In the genomic region with DNA sequence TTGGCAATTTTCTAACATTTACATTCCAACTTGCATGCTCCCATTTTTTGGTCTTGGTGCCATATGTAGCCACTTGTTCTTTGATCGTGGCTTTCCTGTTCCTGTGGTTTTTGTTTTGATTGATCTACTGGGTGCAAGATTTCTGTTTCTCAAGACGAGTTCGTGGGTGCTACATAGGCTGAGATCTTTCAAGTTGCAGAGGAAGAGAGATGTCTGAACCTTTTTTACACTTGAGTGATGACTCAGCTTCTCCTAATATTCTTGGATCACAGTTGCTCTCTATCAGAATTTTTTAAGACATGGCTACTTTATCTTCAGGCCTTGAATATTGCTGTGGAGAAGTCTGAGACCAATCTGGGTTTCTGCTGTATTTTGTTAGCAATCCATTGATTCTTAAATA, we compare ENCODE assay signal across 8 cellular contexts.
DNase-seq lines count a peak whose midpoint lies in the region; ATAC-seq and TF ChIP-seq lines count a peak whose summit lies in the region.
"Not testable (repeated sequence)": the region's sequence is repeated elsewhere in the genome, so short reads cannot be mapped to it uniquely, and the experiment has no call there.

No MANE protein-coding gene starts in this region.

- DNase-seq in CD8-positive, alpha-beta T cell; activated T-cell treated with anti-CD3 and anti-CD28 coated beads, Interleukin-2, amount 50 U/mL, for 72 hours; MCF 10A (ENCODE audit: unreplicated experiment); lower lobe of right lung: not testable (repeated sequence)

- not testable (repeated sequence) for H3K27me3 Mint-ChIP-seq in CD8-positive, alpha-beta T cell (ENCODE audit: low read depth); T-helper 1 cell treated with Interleukin-12 subunit alpha and Interleukin-12 subunit beta and Interleukin-4 antibody, amounts not matched to agents 30 μg/mL and 1 μg/mL, for 36 hours (ENCODE audit: low read depth); activated T-cell treated with anti-CD3 and anti-CD28 coated beads, Interleukin-2, amount 50 U/mL, for 72 hours (ENCODE audit: low read depth); MCF 10A (ENCODE audit: insufficient read depth, unreplicated experiment); stimulated activated memory B cell treated with anti-CD40 and anti-IgM and Interleukin-4, amounts not matched to agents 10 μg/mL and 1 μg/mL and 100 μg/mL, for 72 hours

- peak overlapping the region; percentile 81 for H3K4me3 Mint-ChIP-seq in CD8-positive, alpha-beta T cell
- H3K4me3 Mint-ChIP-seq in T-helper 1 cell treated with Interleukin-12 subunit alpha and Interleukin-12 subunit beta and Interleukin-4 antibody, amounts not matched to agents 30 μg/mL and 1 μg/mL, for 36 hours = peak overlapping the region; percentile 76
- peak overlapping the region; percentile 78 to 94 for H3K4me3 Mint-ChIP-seq in activated T-cell treated with anti-CD3 and anti-CD28 coated beads, Interleukin-2, amount 50 U/mL, for 72 hours
- H3K4me3 Mint-ChIP-seq in MCF 10A (ENCODE audit: unreplicated experiment) = peak overlapping the region; percentile 51
- peak overlapping the region; percentile 84 for H3K4me3 Mint-ChIP-seq in stimulated activated memory B cell treated with anti-CD40 and anti-IgM and Interleukin-4, amounts not matched to agents 10 μg/mL and 1 μg/mL and 100 μg/mL, for 72 hours

- H3K27ac ChIP-seq in CD8-positive, alpha-beta T cell (ENCODE audit: low read depth, low read length); lower lobe of right lung: not testable (repeated sequence)

- H3K27ac Mint-ChIP-seq in CD8-positive, alpha-beta T cell = peak overlapping the region; percentile 74
- H3K27ac Mint-ChIP-seq in T-helper 1 cell treated with Interleukin-12 subunit alpha and Interleukin-12 subunit beta and Interleukin-4 antibody, amounts not matched to agents 30 μg/mL and 1 μg/mL, for 36 hours = peak overlapping the region; percentile 81
- peak overlapping the region; percentile 94 for H3K27ac Mint-ChIP-seq in activated T-cell treated with anti-CD3 and anti-CD28 coated beads, Interleukin-2, amount 50 U/mL, for 72 hours
- not testable (repeated sequence) for H3K27ac Mint-ChIP-seq in MCF 10A (ENCODE audit: low read depth, unreplicated experiment)
- peak overlapping the region; percentile 84 for H3K27ac Mint-ChIP-seq in stimulated activated memory B cell treated with anti-CD40 and anti-IgM and Interleukin-4, amounts not matched to agents 10 μg/mL and 1 μg/mL and 100 μg/mL, for 72 hours

- intact Hi-C loops in CD8-positive, alpha-beta T cell (cut with DNase I, micrococcal nuclease); MCF 10A (cut with micrococcal nuclease); lower lobe of right lung (cut with DNase I): not testable (repeated sequence)

- ATAC-seq in CD8-positive, alpha-beta T cell = peak; percentile 72
- peak; percentile 42 for ATAC-seq in GM21515 (IDR thresholded peaks at IDR 0.05; ENCODE audit: unreplicated experiment)
- peak; percentile 32 for ATAC-seq in HG03442 (IDR thresholded peaks at IDR 0.05; ENCODE audit: unreplicated experiment)
- ATAC-seq in activated T-cell treated with anti-CD3 and anti-CD28 coated beads, Interleukin-2, amount 50 U/mL, for 72 hours (replicated peaks in 1 of 2) = peak; percentile 44 to 68
- ATAC-seq in lower lobe of right lung = peak; percentile 51 to 76
- not testable (repeated sequence) for ATAC-seq in stimulated activated memory B cell treated with anti-CD40 and anti-IgM and Interleukin-4, amounts not matched to agents 10 μg/mL and 1 μg/mL and 100 μg/mL, for 72 hours

- POLR2A ChIA-PET in CD8-positive, alpha-beta T cell (lab: Charles Lee); MCF 10A (lab: Yijun Ruan, JAX): not testable (repeated sequence)

- H3K27me3 ChIP-seq in CD8-positive, alpha-beta T cell (ENCODE audit: insufficient read depth, low read length); lower lobe of right lung (ENCODE audit: low read depth): not testable (repeated sequence)

- CTCF ChIA-PET in CD8-positive, alpha-beta T cell (lab: Charles Lee); MCF 10A (lab: Yijun Ruan, JAX): not testable (repeated sequence)

- not testable (repeated sequence) for BruUV-seq in MCF 10A (replicated peaks; lab: Mats Ljungman, UMichigan)

- H3K9me3 ChIP-seq in CD8-positive, alpha-beta T cell (ENCODE audit: low read length); lower lobe of right lung: not testable (repeated sequence)

- H3K36me3 ChIP-seq in CD8-positive, alpha-beta T cell (ENCODE audit: insufficient read depth, low read length); lower lobe of right lung: not testable (repeated sequence)

- not testable (repeated sequence) for H3K36me3 Mint-ChIP-seq in CD8-positive, alpha-beta T cell; T-helper 1 cell treated with Interleukin-12 subunit alpha and Interleukin-12 subunit beta and Interleukin-4 antibody, amounts not matched to agents 30 μg/mL and 1 μg/mL, for 36 hours (ENCODE audit: low read depth); activated T-cell treated with anti-CD3 and anti-CD28 coated beads, Interleukin-2, amount 50 U/mL, for 72 hours (ENCODE audit: insufficient read depth in 2 of 2); MCF 10A (ENCODE audit: insufficient read depth, unreplicated experiment); stimulated activated memory B cell treated with anti-CD40 and anti-IgM and Interleukin-4, amounts not matched to agents 10 μg/mL and 1 μg/mL and 100 μg/mL, for 72 hours

- TF ChIP-seq CTCF in CD8-positive, alpha-beta T cell (IDR thresholded peaks at IDR 0.05); MCF 10A (IDR thresholded peaks at IDR 0.05; ENCODE audit: unreplicated experiment); lower lobe of right lung (IDR thresholded peaks at IDR 0.05): not testable (repeated sequence)

- not testable (repeated sequence) for H3K4me3 ChIP-seq in CD8-positive, alpha-beta T cell (ENCODE audit: low read depth, low read length); lower lobe of right lung

- H3K4me1 ChIP-seq in CD8-positive, alpha-beta T cell (ENCODE audit: insufficient read depth, low read length); lower lobe of right lung: not testable (repeated sequence)

- not testable (repeated sequence) for H3K4me1 Mint-ChIP-seq in CD8-positive, alpha-beta T cell (ENCODE audit: low read depth); T-helper 1 cell treated with Interleukin-12 subunit alpha and Interleukin-12 subunit beta and Interleukin-4 antibody, amounts not matched to agents 30 μg/mL and 1 μg/mL, for 36 hours (ENCODE audit: low read depth); activated T-cell treated with anti-CD3 and anti-CD28 coated beads, Interleukin-2, amount 50 U/mL, for 72 hours (ENCODE audit: low read depth); MCF 10A (ENCODE audit: insufficient read depth, unreplicated experiment); stimulated activated memory B cell treated with anti-CD40 and anti-IgM and Interleukin-4, amounts not matched to agents 10 μg/mL and 1 μg/mL and 100 μg/mL, for 72 hours

- H3K9me3 Mint-ChIP-seq in CD8-positive, alpha-beta T cell; T-helper 1 cell treated with Interleukin-12 subunit alpha and Interleukin-12 subunit beta and Interleukin-4 antibody, amounts not matched to agents 30 μg/mL and 1 μg/mL, for 36 hours; activated T-cell treated with anti-CD3 and anti-CD28 coated beads, Interleukin-2, amount 50 U/mL, for 72 hours; MCF 10A (ENCODE audit: unreplicated experiment); stimulated activated memory B cell treated with anti-CD40 and anti-IgM and Interleukin-4, amounts not matched to agents 10 μg/mL and 1 μg/mL and 100 μg/mL, for 72 hours: not testable (repeated sequence)
